Comparison of ENCODE assay signal across 8 cellular contexts in genomic region chr3:9704343-9705322, GRCh38. TPM values are rescaled to one million over a fixed set of nuclear protein-coding genes. Genes with fewer than 3 reads are reported as not detected.
A peak's percentile ranks its signal among the peaks of the same experiment; 100 is the strongest.
DNase-seq lines count a peak whose midpoint lies in the region; ATAC-seq, FAIRE-seq and TF ChIP-seq lines count a peak whose summit lies in the region.

No MANE protein-coding gene starts in this region.

- H3K9me1 ChIP-seq in endothelial cell of umbilical vein (replicated peaks; ENCODE audit: control insufficient read depth, extremely low read depth, insufficient read depth, low read length) = no peaks in the 10 kb centered on the region

- peak; percentile 52 for DNase-seq in activated CD4-positive, alpha-beta T cell treated with anti-CD3 and anti-CD28 coated beads for 36 hours
- DNase-seq in activated CD4-positive, alpha-beta T cell treated with anti-CD3 and anti-CD28 coated beads for 4 hours = no peak
- DNase-seq in SK-N-MC (ENCODE audit: low read depth, low spot score) (no peak), endothelial cell of umbilical vein (ENCODE audit: low read depth, low spot score) (peak; percentile 28), myocyte (ENCODE audit: low read depth) (peak; percentile 40), SKM-1 (lab: John Stamatoyannopoulos, UW; ENCODE audit: unreplicated experiment) (no peak), T-helper 9 cell (no peak), hippocampal formation (lab: John Stamatoyannopoulos, UW) (no peak)

- intact Hi-C loops in activated CD4-positive, alpha-beta T cell treated with anti-CD3 and anti-CD28 coated beads for 36 hours (cut with DNase I, micrococcal nuclease) = no loop called here
- intact Hi-C loops in endothelial cell of umbilical vein (cut with micrococcal nuclease) = loop anchor here (1.0 to 10.0 kb wide), 3 partner anchors 27 to 467 kb away; partner anchors contain the start of gene BRPF1

- peaks cover 9% of the 10 kb centered on the region for H3K4me1 Mint-ChIP-seq in activated CD4-positive, alpha-beta T cell treated with anti-CD3 and anti-CD28 coated beads for 36 hours

- no TSS peak for BruUV-seq in endothelial cell of umbilical vein (replicated peaks; lab: Mats Ljungman, UMichigan)

- H3K9ac ChIP-seq in SK-N-MC (ENCODE audit: insufficient read length) (no peak overlapping the region), endothelial cell of umbilical vein (replicated peaks; ENCODE audit: extremely low read depth, insufficient read depth, low read length) (no peak overlapping the region)

- no peak for TF ChIP-seq CTCF in endothelial cell of umbilical vein (IDR thresholded peaks at IDR 0.05; ENCODE audit: extremely low read depth in 1 of 2, insufficient read depth in 1 of 2, low read depth in 1 of 2, low read length in 2 of 2)

- H3K4me3 ChIP-seq in SK-N-MC = peak overlapping the region; percentile 30; the same call in 1 of the 2 replicates
- no peak overlapping the region for H3K4me3 ChIP-seq in endothelial cell of umbilical vein (replicated peaks in 1 of 3; ENCODE audit: insufficient read depth in 1 of 3, low read depth in 1 of 3, low read length in 3 of 3)

- peak; percentile 44 for ATAC-seq in activated CD4-positive, alpha-beta T cell treated with anti-CD3 and anti-CD28 coated beads for 36 hours

- peaks cover 23% of the 10 kb centered on the region for H3K36me3 Mint-ChIP-seq in activated CD4-positive, alpha-beta T cell treated with anti-CD3 and anti-CD28 coated beads for 36 hours (ENCODE audit: low read depth)

- H3K36me3 ChIP-seq in SK-N-MC (ENCODE audit: insufficient read depth, low read length) (no peaks in the 10 kb centered on the region), endothelial cell of umbilical vein (ENCODE audit: control insufficient read depth in 2 of 2, extremely low read depth in 1 of 2, insufficient read depth in 2 of 2, low read length in 2 of 2) (peaks cover 0 to 4% of the 10 kb centered on the region in 2 experiments)

- no peak overlapping the region for H3K4me3 Mint-ChIP-seq in activated CD4-positive, alpha-beta T cell treated with anti-CD3 and anti-CD28 coated beads for 36 hours

- POLR2A ChIA-PET in activated CD4-positive, alpha-beta T cell treated with anti-CD3 and anti-CD28 coated beads for 36 hours (lab: Charles Lee) = interaction anchor here (0.7 kb wide), 1 partner anchor 296 kb away, joined by 3 read pairs; no protein-coding TSS in a partner anchor
- POLR2A ChIA-PET in endothelial cell of umbilical vein (lab: Charles Lee) = no interaction called here

- H3K4me1 ChIP-seq in endothelial cell of umbilical vein (ENCODE audit: control insufficient read depth, extremely low read depth, insufficient read depth, low read length) = peaks cover 7% of the 10 kb centered on the region

- H3K4me2 ChIP-seq in endothelial cell of umbilical vein (ENCODE audit: insufficient read depth, low read length) = peak overlapping the region; percentile 34

- TF ChIP-seq POLR2A in endothelial cell of umbilical vein (IDR thresholded peaks at IDR 0.05; ENCODE audit: low read depth, low read length) = no peak

- no peaks in the 10 kb centered on the region for H3K9me3 Mint-ChIP-seq in activated CD4-positive, alpha-beta T cell treated with anti-CD3 and anti-CD28 coated beads for 36 hours (ENCODE audit: low read depth)

- no peaks in the 10 kb centered on the region for H3K9me3 ChIP-seq in SK-N-MC (ENCODE audit: low read depth, low read length)
- no peaks in the 10 kb centered on the region for H3K9me3 ChIP-seq in endothelial cell of umbilical vein (replicated peaks; ENCODE audit: control insufficient read depth, insufficient read depth, low read length)

- no peak overlapping the region for H2AFZ ChIP-seq in endothelial cell of umbilical vein (ENCODE audit: low read depth, low read length)

- H3K27ac ChIP-seq in SK-N-MC (no peak overlapping the region), endothelial cell of umbilical vein (ENCODE audit: insufficient read depth, low read depth, low read length) (no peak overlapping the region)

- no peaks in the 10 kb centered on the region for H4K20me1 ChIP-seq in endothelial cell of umbilical vein (replicated peaks; ENCODE audit: control insufficient read depth, extremely low read depth, insufficient read depth, low read length)

- no peak for FAIRE-seq in endothelial cell of umbilical vein (lab: Jason Lieb, UNC)

- H3K79me2 ChIP-seq in endothelial cell of umbilical vein (ENCODE audit: control insufficient read depth, insufficient read depth, low read length) = no peaks in the 10 kb centered on the region

- H3K27me3 Mint-ChIP-seq in activated CD4-positive, alpha-beta T cell treated with anti-CD3 and anti-CD28 coated beads for 36 hours = peaks cover 20% of the 10 kb centered on the region

- CTCF ChIA-PET in activated CD4-positive, alpha-beta T cell treated with anti-CD3 and anti-CD28 coated beads for 36 hours (lab: Charles Lee) = no interaction called here
- CTCF ChIA-PET in endothelial cell of umbilical vein (lab: Charles Lee) = no interaction called here

- no peak overlapping the region for H3K27ac Mint-ChIP-seq in activated CD4-positive, alpha-beta T cell treated with anti-CD3 and anti-CD28 coated beads for 36 hours

- dilution Hi-C loops in endothelial cell of umbilical vein (cut with MboI; ENCODE audit: extremely low pct_ligation_motif_present, low sequenced_read_pairs) = no loop called here

- peaks cover 1 to 8% of the 10 kb centered on the region in 2 experiments for H3K27me3 ChIP-seq in endothelial cell of umbilical vein (ENCODE audit: control insufficient read depth in 2 of 2, insufficient read depth in 2 of 2, low read length in 2 of 2)

TF ChIP-seq in endothelial cell of umbilical vein, 7 proteins besides CTCF, POLR2A, EP300 and RAD21 (continues in another document):
- no peak for TF ChIP-seq POLR2AphosphoS5 (IDR thresholded peaks at IDR 0.05; ENCODE audit: insufficient read depth, low read depth, low read length)
- TF ChIP-seq FOS (IDR thresholded peaks at IDR 0.05; ENCODE audit: borderline replicate concordance, insufficient read depth, low read length) = no peak
- TF ChIP-seq JUN (IDR thresholded peaks at IDR 0.05; ENCODE audit: borderline replicate concordance, insufficient read depth, insufficient read length, low read depth) = no peak
- TF ChIP-seq MYC (IDR thresholded peaks at IDR 0.05; ENCODE audit: low read depth, low read length) = no peak
- TF ChIP-seq EZH2 (IDR thresholded peaks at IDR 0.05; ENCODE audit: borderline replicate concordance, low read depth, low read length, severe bottlenecking) = no peak

RNA-seq across cellular contexts. Expression of gene CPNE9, which starts 1.0 kb away (rescaled TPM):
- under 1 TPM; 0.14 to 0.30 TPM for total RNA-seq in activated CD4-positive, alpha-beta T cell treated with anti-CD3 and anti-CD28 coated beads for 36 hours
- not detected in 2 replicates for total RNA-seq in endothelial cell of umbilical vein
- not detected in 2 replicates for polyA plus RNA-seq in endothelial cell of umbilical vein
- polyA plus RNA-seq in endothelial cell of umbilical vein (2011; cell fraction: cytosol; rRNA removed) = not detected in 2 replicates
- 0.13 and 0.26 TPM in 2 replicates for polyA plus RNA-seq in endothelial cell of umbilical vein (2011; cell fraction: nucleus; rRNA removed)
- polyA plus RNA-seq in endothelial cell of umbilical vein (2012) = not detected in 2 replicates
- not detected in 2 replicates for polyA minus RNA-seq in endothelial cell of umbilical vein
- not detected for polyA minus RNA-seq in endothelial cell of umbilical vein (2011; cell fraction: cytosol; rRNA and poly(A)+ RNA removed)
- not detected in 2 replicates for polyA minus RNA-seq in endothelial cell of umbilical vein (2011; cell fraction: nucleus; rRNA and poly(A)+ RNA removed)
- not detected in 2 replicates for total RNA-seq in myocyte
- not detected for polyA plus RNA-seq in myocyte (2012)

RNA-seq across cellular contexts. Expression of gene BRPF1, which starts 26.9 kb away (rescaled TPM):
- total RNA-seq in activated CD4-positive, alpha-beta T cell treated with anti-CD3 and anti-CD28 coated beads for 36 hours = 10 to 100 TPM; 23.3 to 25.9 TPM
- total RNA-seq in endothelial cell of umbilical vein (23.2 and 26.2 TPM in 2 replicates), myocyte (12.7 and 13.4 TPM in 2 replicates)
- 12.5 and 13.8 TPM in 2 replicates for polyA plus RNA-seq in endothelial cell of umbilical vein
- 12.4 and 13.7 TPM in 2 replicates for polyA plus RNA-seq in endothelial cell of umbilical vein (2011; cell fraction: cytosol; rRNA removed)
- 34.9 and 37.8 TPM in 2 replicates for polyA plus RNA-seq in endothelial cell of umbilical vein (2011; cell fraction: nucleus; rRNA removed)
- polyA plus RNA-seq in endothelial cell of umbilical vein (2012) = 12.4 and 13.5 TPM in 2 replicates
- polyA minus RNA-seq in endothelial cell of umbilical vein = 18.6 and 18.7 TPM in 2 replicates
- 13.8 TPM for polyA minus RNA-seq in endothelial cell of umbilical vein (2011; cell fraction: cytosol; rRNA and poly(A)+ RNA removed)
- 15.6 and 22.6 TPM in 2 replicates for polyA minus RNA-seq in endothelial cell of umbilical vein (2011; cell fraction: nucleus; rRNA and poly(A)+ RNA removed)
- 11.5 TPM for polyA plus RNA-seq in myocyte (2012)

RNA-seq across cellular contexts. Expression of gene OGG1, which starts 45.1 kb away (rescaled TPM):
- total RNA-seq in activated CD4-positive, alpha-beta T cell treated with anti-CD3 and anti-CD28 coated beads for 36 hours = 10 to 100 TPM; 36.4 to 61.6 TPM
- total RNA-seq in endothelial cell of umbilical vein (24.1 and 27.2 TPM in 2 replicates), myocyte (18.6 and 31.1 TPM in 2 replicates)
- 32.1 and 36.2 TPM in 2 replicates for polyA plus RNA-seq in endothelial cell of umbilical vein
- 25.8 and 27.0 TPM in 2 replicates for polyA plus RNA-seq in endothelial cell of umbilical vein (2011; cell fraction: cytosol; rRNA removed)
- 36.0 and 36.3 TPM in 2 replicates for polyA plus RNA-seq in endothelial cell of umbilical vein (2011; cell fraction: nucleus; rRNA removed)
- 14.5 and 19.7 TPM in 2 replicates for polyA plus RNA-seq in endothelial cell of umbilical vein (2012)
- 49.9 and 61.9 TPM in 2 replicates for polyA minus RNA-seq in endothelial cell of umbilical vein
- polyA minus RNA-seq in endothelial cell of umbilical vein (2011; cell fraction: cytosol; rRNA and poly(A)+ RNA removed) = 25.4 TPM
- polyA minus RNA-seq in endothelial cell of umbilical vein (2011; cell fraction: nucleus; rRNA and poly(A)+ RNA removed) = 37.2 and 41.7 TPM in 2 replicates
- 18.7 TPM for polyA plus RNA-seq in myocyte (2012)

RNA-seq across cellular contexts. Expression of gene MTMR14, which starts 55.3 kb away (rescaled TPM):
- total RNA-seq in activated CD4-positive, alpha-beta T cell treated with anti-CD3 and anti-CD28 coated beads for 36 hours = 10 to 100 TPM; 26.6 to 34.4 TPM
- total RNA-seq in endothelial cell of umbilical vein (36.4 and 38.0 TPM in 2 replicates), myocyte (21.2 and 23.6 TPM in 2 replicates)
- 32.1 and 38.3 TPM in 2 replicates for polyA plus RNA-seq in endothelial cell of umbilical vein
- 33.3 and 34.0 TPM in 2 replicates for polyA plus RNA-seq in endothelial cell of umbilical vein (2011; cell fraction: cytosol; rRNA removed)
- polyA plus RNA-seq in endothelial cell of umbilical vein (2011; cell fraction: nucleus; rRNA removed) = 51.7 and 52.9 TPM in 2 replicates
- 23.0 and 27.1 TPM in 2 replicates for polyA plus RNA-seq in endothelial cell of umbilical vein (2012)
- 39.4 and 42.3 TPM in 2 replicates for polyA minus RNA-seq in endothelial cell of umbilical vein
- 17.8 TPM for polyA minus RNA-seq in endothelial cell of umbilical vein (2011; cell fraction: cytosol; rRNA and poly(A)+ RNA removed)
- 23.2 and 34.0 TPM in 2 replicates for polyA minus RNA-seq in endothelial cell of umbilical vein (2011; cell fraction: nucleus; rRNA and poly(A)+ RNA removed)
- polyA plus RNA-seq in myocyte (2012) = 19.6 TPM

Comparison
In these comparisons a context has a peak if more than half of its experiments do, and no peak if none do; other contexts are left out.
1. DNase-seq: peak in activated CD4-positive, alpha-beta T cell treated with anti-CD3 and anti-CD28 coated beads for 36 hours (single experiment), endothelial cell of umbilical vein (single experiment) and myocyte (single experiment); none in activated CD4-positive, alpha-beta T cell treated with anti-CD3 and anti-CD28 coated beads for 4 hours (0 of 2), SK-N-MC (single experiment), SKM-1 (single experiment), T-helper 9 cell (single experiment) and hippocampal formation (0 of 2).